8 cellular contexts compared by ENCODE assay signal in genomic region chr13:48731957-48732569, GRCh38.
DNase-seq lines count a peak whose midpoint lies in the region; ATAC-seq, FAIRE-seq and TF ChIP-seq lines count a peak whose summit lies in the region.

No MANE protein-coding gene starts in this region.

- ATAC-seq in HG03025 (IDR thresholded peaks at IDR 0.05; ENCODE audit: low FRiP score, unreplicated experiment) (peak; percentile 71), lung (ENCODE audit: insufficient read depth, low FRiP score) (no peak)

- H3K36me3 ChIP-seq in brain microvascular endothelial cell (replicated peaks) (no peaks in the 10 kb centered on the region), lung (ENCODE audit: control insufficient read depth in 2 of 2, insufficient read depth in 2 of 2, low read length in 2 of 2) (no peaks in the 10 kb centered on the region)

- no peak overlapping the region for H3K27ac ChIP-seq in brain microvascular endothelial cell
- H3K27ac ChIP-seq in lung (ENCODE audit: low read depth in 1 of 2, low read length in 1 of 2): no peak overlapping the region

- H3K4me1 ChIP-seq in lung (ENCODE audit: control insufficient read depth in 2 of 2, insufficient read depth in 2 of 2, low read length in 2 of 2): peaks cover 0 to 2% of the 10 kb centered on the region in 2 donors

- WGBS in lung, 2 donors: 38 to 39% methylated on average over 16 of the region's 16 CpGs

- no peak for FAIRE-seq in urothelium cell line (lab: Jason Lieb, UNC)

- no peak overlapping the region for H3K4me3 ChIP-seq in brain microvascular endothelial cell (ENCODE audit: low read depth, low read length)
- H3K4me3 ChIP-seq in lung: no peak overlapping the region

- peaks cover 0 to 2% of the 10 kb centered on the region in 2 donors for H3K9me3 ChIP-seq in lung (ENCODE audit: control insufficient read depth in 2 of 2, insufficient read depth in 1 of 2, low read length in 1 of 2)

- TF ChIP-seq CTCF in GM12872 (IDR thresholded peaks at IDR 0.05; ENCODE audit: insufficient read depth, low read depth, low read length) (peak; percentile 88), brain microvascular endothelial cell (IDR thresholded peaks at IDR 0.05; ENCODE audit: low read depth, low read length, missing control alignments) (peak; percentile 79), lung (IDR thresholded peaks at IDR 0.05; ENCODE audit: control extremely low read depth, extremely low read depth) (peak; percentile 17)

- in situ Hi-C loops in brain microvascular endothelial cell (cut with HindIII; ENCODE audit: low pct_ligation_motif_present, low sequenced_read_pairs): no loop called here

- DNase-seq in T-helper 9 cell (peak; percentile 46), brain microvascular endothelial cell (no peak), lung (ENCODE audit: low spot score) (no peak), SW 1271 (lab: John Stamatoyannopoulos, UW) (no peak), urothelium cell line (ENCODE audit: low spot score) (no peak)
- peak; percentile 31 for DNase-seq in stimulated activated CD8-positive, alpha-beta memory T cell treated with anti-CD3 and anti-CD28 coated beads, Interleukin-7, amount 100 ng/mL, for 24 hours (ENCODE audit: low read depth)

- H3K27me3 ChIP-seq in brain microvascular endothelial cell (replicated peaks): no peaks in the 10 kb centered on the region
- H3K27me3 ChIP-seq in lung (ENCODE audit: control insufficient read depth, insufficient read depth): no peaks in the 10 kb centered on the region

Comparison
In these comparisons a context has a peak if more than half of its experiments do, and no peak if none do; other contexts are left out.
1. CTCF ChIP-seq: peak in every context shown above with its lines; median percentile 88 in GM12872; 79 in brain microvascular endothelial cell; 17 in lung.
2. DNase-seq: peak in T-helper 9 cell (single experiment) and stimulated activated CD8-positive, alpha-beta memory T cell treated with anti-CD3 and anti-CD28 coated beads, Interleukin-7, amount 100 ng/mL, for 24 hours (single experiment); none in brain microvascular endothelial cell (single experiment), lung (single experiment), SW 1271 (0 of 2) and urothelium cell line (single experiment).